In genomic region chr1:25186608-25187007, GRCh38 we compare ENCODE assay signal across 27 cellular contexts.
"Had no signal": no experiment of that assay in that cellular context is flagged by ENCODE, and none has a peak within 500 bp of the region (broad histone marks: within the 10 kb centered on the region; RNA-seq: fewer than 3 reads in every experiment).

No MANE protein-coding gene starts in this region.

- ATAC-seq: naive thymus-derived CD4-positive, alpha-beta T cell; natural killer cell; psoas muscle; right cardiac atrium; right lobe of liver; stimulated activated effector memory CD8-positive, alpha-beta T cell treated with anti-CD3 and anti-CD28 coated beads, Interleukin-12 subunit alpha, Interleukin-12 subunit beta, amount 100 ng/mL, for 72 hours; stimulated activated naive B cell treated with anti-CD40 and anti-IgM and Interleukin-4, amounts not matched to agents 10 μg/mL and 1 μg/mL and 100 μg/mL, for 72 hours; upper lobe of right lung had no signal

- H3K4me1 Mint-ChIP-seq: naive thymus-derived CD4-positive, alpha-beta T cell; natural killer cell; neural crest cell; stimulated activated effector memory CD8-positive, alpha-beta T cell treated with anti-CD3 and anti-CD28 coated beads, Interleukin-12 subunit alpha, Interleukin-12 subunit beta, amount 100 ng/mL, for 72 hours had no signal

- H3K4me1 ChIP-seq: parathyroid adenoma, psoas muscle, right lobe of liver, sigmoid colon, stomach, thyroid gland, tibial nerve, upper lobe of right lung had no signal

- H3K36me3 Mint-ChIP-seq: naive thymus-derived CD4-positive, alpha-beta T cell; natural killer cell; stimulated activated effector memory CD8-positive, alpha-beta T cell treated with anti-CD3 and anti-CD28 coated beads, Interleukin-12 subunit alpha, Interleukin-12 subunit beta, amount 100 ng/mL, for 72 hours; stimulated activated naive B cell treated with anti-CD40 and anti-IgM and Interleukin-4, amounts not matched to agents 10 μg/mL and 1 μg/mL and 100 μg/mL, for 72 hours; type B pancreatic cell had no signal

- H3K27ac ChIP-seq: ovary, parathyroid adenoma, psoas muscle, right lobe of liver, sigmoid colon, stomach, thoracic aorta, thyroid gland, tibial nerve, upper lobe of right lung, uterus had no signal

- H3K27me3 Mint-ChIP-seq: stimulated activated naive CD8-positive, alpha-beta T cell treated with anti-CD3 and anti-CD28 coated beads, Interleukin-15, Interleukin-2, amounts not matched to agents 100 ng/mL and 50 ng/mL, for 24 hours had no signal

- H3K27me3 ChIP-seq: ovary, right lobe of liver, thyroid gland, uterus had no signal

- H3K4me3 Mint-ChIP-seq: naive thymus-derived CD4-positive, alpha-beta T cell; natural killer cell; nephron progenitor cell; neural crest cell; stimulated activated effector memory CD8-positive, alpha-beta T cell treated with anti-CD3 and anti-CD28 coated beads, Interleukin-12 subunit alpha, Interleukin-12 subunit beta, amount 100 ng/mL, for 72 hours; stimulated activated naive B cell treated with anti-CD40 and anti-IgM and Interleukin-4, amounts not matched to agents 10 μg/mL and 1 μg/mL and 100 μg/mL, for 72 hours; stimulated activated naive CD8-positive, alpha-beta T cell treated with anti-CD3 and anti-CD28 coated beads, Interleukin-15, Interleukin-2, amounts not matched to agents 100 ng/mL and 50 ng/mL, for 24 hours; type B pancreatic cell had no signal

- H3K4me3 ChIP-seq: ovary, psoas muscle, right lobe of liver, sigmoid colon, stomach, thoracic aorta, thyroid gland, tibial nerve, upper lobe of right lung, uterus had no signal

- H3K9me3 ChIP-seq: ovary, psoas muscle, right lobe of liver, sigmoid colon, stomach, thoracic aorta, thyroid gland, tibial nerve, upper lobe of right lung, uterus had no signal

- H3K9me3 Mint-ChIP-seq: naive thymus-derived CD4-positive, alpha-beta T cell; natural killer cell; neural crest cell; stimulated activated effector memory CD8-positive, alpha-beta T cell treated with anti-CD3 and anti-CD28 coated beads, Interleukin-12 subunit alpha, Interleukin-12 subunit beta, amount 100 ng/mL, for 72 hours; stimulated activated naive B cell treated with anti-CD40 and anti-IgM and Interleukin-4, amounts not matched to agents 10 μg/mL and 1 μg/mL and 100 μg/mL, for 72 hours; stimulated activated naive CD8-positive, alpha-beta T cell treated with anti-CD3 and anti-CD28 coated beads, Interleukin-15, Interleukin-2, amounts not matched to agents 100 ng/mL and 50 ng/mL, for 24 hours; type B pancreatic cell had no signal

- H3K36me3 ChIP-seq: ovary, right lobe of liver, sigmoid colon, stomach, thoracic aorta, thyroid gland, tibial nerve, upper lobe of right lung, uterus had no signal

- FAIRE-seq: small intestine had no signal

- H2AFZ ChIP-seq: parathyroid adenoma had no signal

- H3K27ac Mint-ChIP-seq: naive thymus-derived CD4-positive, alpha-beta T cell; natural killer cell; nephron progenitor cell; stimulated activated effector memory CD8-positive, alpha-beta T cell treated with anti-CD3 and anti-CD28 coated beads, Interleukin-12 subunit alpha, Interleukin-12 subunit beta, amount 100 ng/mL, for 72 hours; stimulated activated naive B cell treated with anti-CD40 and anti-IgM and Interleukin-4, amounts not matched to agents 10 μg/mL and 1 μg/mL and 100 μg/mL, for 72 hours; stimulated activated naive CD8-positive, alpha-beta T cell treated with anti-CD3 and anti-CD28 coated beads, Interleukin-15, Interleukin-2, amounts not matched to agents 100 ng/mL and 50 ng/mL, for 24 hours had no signal

- DNase-seq: naive thymus-derived CD4-positive, alpha-beta T cell; natural killer cell; nephron progenitor cell; occipital lobe; ovary; psoas muscle; right lobe of liver; sigmoid colon; small intestine; stimulated activated CD4-positive, alpha-beta T cell treated with anti-CD3 and anti-CD28 coated beads, Interleukin-15, amount 100 ng/mL, for 24 hours; stimulated activated CD4-positive, alpha-beta T cell treated with anti-CD3 and anti-CD28 coated beads, Interleukin-2, amount 100 ng/mL, for 24 hours; stimulated activated CD4-positive, alpha-beta T cell treated with anti-CD3 and anti-CD28 coated beads, Interleukin-2, amount 100 ng/mL, for 48 hours; stimulated activated CD4-positive, alpha-beta T cell treated with anti-CD3 and anti-CD28 coated beads, Interleukin-4, amount 100 ng/mL, for 24 hours; stimulated activated naive B cell treated with anti-CD40 and anti-IgM and Interleukin-4, amounts not matched to agents 10 μg/mL and 1 μg/mL and 100 μg/mL, for 72 hours; stimulated activated naive CD4-positive, alpha-beta T cell treated with Interleukin-2 at 50 U/mL for 16 hours; stomach; thyroid gland; upper lobe of right lung; uterus had no signal

- H3K79me2 ChIP-seq: parathyroid adenoma had no signal

- H3K9ac ChIP-seq: parathyroid adenoma had no signal
